In genomic region chr2:141027221-141027620, GRCh38 we compare ENCODE assay signal across 18 cellular contexts.
DNase-seq lines count a peak whose midpoint lies in the region; ATAC-seq and TF ChIP-seq lines count a peak whose summit lies in the region.
"Had no signal": no experiment of that assay in that cellular context is flagged by ENCODE, and none has a peak within 500 bp of the region (broad histone marks: within the 10 kb centered on the region; RNA-seq: fewer than 3 reads in every experiment).

No MANE protein-coding gene starts in this region.

- ATAC-seq in PC-3, result peak; percentile 33; the same call in 1 of the 2 replicates
- no peak for ATAC-seq in GM18520 (IDR thresholded peaks at IDR 0.05; ENCODE audit: unreplicated experiment)
- ATAC-seq: HCT116, HepG2 had no signal

- H3K27me3 ChIP-seq in PC-3 (ENCODE audit: low read length), result no peaks in the 10 kb centered on the region
- H3K27me3 ChIP-seq: BE2C had no signal

- H3K36me3 Mint-ChIP-seq in activated CD4-positive, alpha-beta T cell treated with anti-CD3 and anti-CD28 coated beads, Interleukin-2, amount 10 ng/mL, durations not matched to agents 24 days and 14 days (ENCODE audit: low read depth), result no peaks in the 10 kb centered on the region
- H3K36me3 Mint-ChIP-seq: IgD-negative memory B cell had no signal

- POLR2A ChIA-PET in PC-3 (lab: Charles Lee; ENCODE audit: unreplicated experiment), result interaction anchor here (1.1 kb wide), 1 partner anchor 1641 kb away, joined by 3 read pairs; no protein-coding TSS in a partner anchor

- no TSS peak for BruUV-seq in PC-3 (replicated peaks; lab: Mats Ljungman, UMichigan)

- no peaks in the 10 kb centered on the region for H3F3A ChIP-seq in PC-3 (ENCODE audit: low read length, unreplicated experiment)

- CTCF ChIA-PET in PC-3 (lab: Charles Lee), result interaction anchor here (0.6 kb wide), 1 partner anchor 248 kb away, joined by 3 read pairs; no protein-coding TSS in a partner anchor

- H3K9ac ChIP-seq in PC-3 (ENCODE audit: low read length), result no peak overlapping the region

- TF ChIP-seq CTCF in PC-3 (conservative IDR thresholded peaks at IDR 0.05; ENCODE audit: low read depth, low read length), result no peak
- TF ChIP-seq CTCF in foreskin fibroblast (IDR thresholded peaks at IDR 0.05; ENCODE audit: low read depth, low read length), result no peak

- DNase-seq in HS-5 (ENCODE audit: low read depth) (peak; percentile 10), PC-3 (peak; percentile 30), foreskin fibroblast (peak; percentile 3 to 31), NCI-H510A treated with DMSO at 0.1 percent for 48 hours (lab: John Stamatoyannopoulos, UW) (no peak)
- no peak for DNase-seq in activated CD4-positive, alpha-beta T cell treated with anti-CD3 and anti-CD28 coated beads, Interleukin-2, amount 10 ng/mL, durations not matched to agents 24 days and 14 days
- DNase-seq: ACHN; BE2C; C1 segment of cervical spinal cord; Caco-2; CD4-positive, alpha-beta T cell; GF-D8; GOT3; H7; HFFc6 had no signal

- no peaks in the 10 kb centered on the region for H3K36me3 ChIP-seq in PC-3 (ENCODE audit: low read depth, low read length)
- H3K36me3 ChIP-seq: BE2C had no signal

- no peak overlapping the region for H3K27ac Mint-ChIP-seq in activated CD4-positive, alpha-beta T cell treated with anti-CD3 and anti-CD28 coated beads, Interleukin-2, amount 10 ng/mL, durations not matched to agents 24 days and 14 days
- H3K27ac Mint-ChIP-seq: CD4-positive, alpha-beta T cell; HFFc6; IgD-negative memory B cell had no signal

- H4K20me1 ChIP-seq in PC-3 (ENCODE audit: low read length), result no peaks in the 10 kb centered on the region

- H3K27me3 Mint-ChIP-seq in activated CD4-positive, alpha-beta T cell treated with anti-CD3 and anti-CD28 coated beads, Interleukin-2, amount 10 ng/mL, durations not matched to agents 24 days and 14 days, result no peaks in the 10 kb centered on the region
- H3K27me3 Mint-ChIP-seq: CD4-positive, alpha-beta T cell; IgD-negative memory B cell had no signal

- H3K9me3 ChIP-seq in PC-3 (ENCODE audit: low read length), result no peaks in the 10 kb centered on the region
- H3K9me3 ChIP-seq: BE2C, Caco-2 had no signal

- H3K4me3 ChIP-seq in PC-3 (ENCODE audit: low read length) (no peak overlapping the region), foreskin fibroblast (ENCODE audit: low read depth in 1 of 2, low read length in 2 of 2) (no peak overlapping the region)

- no peak overlapping the region for H3K27ac ChIP-seq in PC-3 (ENCODE audit: low read length)

- no peaks in the 10 kb centered on the region for H3K4me1 ChIP-seq in PC-3 (ENCODE audit: insufficient read depth, low read length)
- H3K4me1 ChIP-seq: Caco-2 had no signal

- no peak overlapping the region for H2AFZ ChIP-seq in PC-3 (ENCODE audit: low read length)

- no peaks in the 10 kb centered on the region for H3K9me2 ChIP-seq in PC-3 (replicated peaks; ENCODE audit: low read length)

- H3K4me1 Mint-ChIP-seq in activated CD4-positive, alpha-beta T cell treated with anti-CD3 and anti-CD28 coated beads, Interleukin-2, amount 10 ng/mL, durations not matched to agents 24 days and 14 days, result no peaks in the 10 kb centered on the region
- H3K4me1 Mint-ChIP-seq: IgD-negative memory B cell had no signal

- no peak overlapping the region for H3K4me3 Mint-ChIP-seq in activated CD4-positive, alpha-beta T cell treated with anti-CD3 and anti-CD28 coated beads, Interleukin-2, amount 10 ng/mL, durations not matched to agents 24 days and 14 days
- H3K4me3 Mint-ChIP-seq: CD4-positive, alpha-beta T cell; HFFc6; IgD-negative memory B cell had no signal

- H3K4me2 ChIP-seq in PC-3 (ENCODE audit: low read length), result no peak overlapping the region

- H3K9me3 Mint-ChIP-seq in activated CD4-positive, alpha-beta T cell treated with anti-CD3 and anti-CD28 coated beads, Interleukin-2, amount 10 ng/mL, durations not matched to agents 24 days and 14 days, result no peaks in the 10 kb centered on the region
- H3K9me3 Mint-ChIP-seq: HFFc6 had no signal

- intact Hi-C loops in PC-3 (cut with micrococcal nuclease), result no loop called here
- intact Hi-C loops in activated CD4-positive, alpha-beta T cell treated with anti-CD3 and anti-CD28 coated beads, Interleukin-2, amount 10 ng/mL, durations not matched to agents 24 days and 14 days (cut with micrococcal nuclease), result no loop called here

- H3K79me2 ChIP-seq in PC-3 (ENCODE audit: low read length), result no peaks in the 10 kb centered on the region

Comparison
In these comparisons a context has a peak if more than half of its experiments do, and no peak if none do; other contexts are left out.
1. DNase-seq: peak in HS-5 (single experiment), PC-3 (single experiment) and foreskin fibroblast (2 of 2); none in activated CD4-positive, alpha-beta T cell treated with anti-CD3 and anti-CD28 coated beads, Interleukin-2, amount 10 ng/mL, durations not matched to agents 24 days and 14 days (single experiment) and NCI-H510A treated with DMSO at 0.1 percent for 48 hours (single experiment).